ENCODE assay signal across 15 cellular contexts in the genomic region with DNA sequence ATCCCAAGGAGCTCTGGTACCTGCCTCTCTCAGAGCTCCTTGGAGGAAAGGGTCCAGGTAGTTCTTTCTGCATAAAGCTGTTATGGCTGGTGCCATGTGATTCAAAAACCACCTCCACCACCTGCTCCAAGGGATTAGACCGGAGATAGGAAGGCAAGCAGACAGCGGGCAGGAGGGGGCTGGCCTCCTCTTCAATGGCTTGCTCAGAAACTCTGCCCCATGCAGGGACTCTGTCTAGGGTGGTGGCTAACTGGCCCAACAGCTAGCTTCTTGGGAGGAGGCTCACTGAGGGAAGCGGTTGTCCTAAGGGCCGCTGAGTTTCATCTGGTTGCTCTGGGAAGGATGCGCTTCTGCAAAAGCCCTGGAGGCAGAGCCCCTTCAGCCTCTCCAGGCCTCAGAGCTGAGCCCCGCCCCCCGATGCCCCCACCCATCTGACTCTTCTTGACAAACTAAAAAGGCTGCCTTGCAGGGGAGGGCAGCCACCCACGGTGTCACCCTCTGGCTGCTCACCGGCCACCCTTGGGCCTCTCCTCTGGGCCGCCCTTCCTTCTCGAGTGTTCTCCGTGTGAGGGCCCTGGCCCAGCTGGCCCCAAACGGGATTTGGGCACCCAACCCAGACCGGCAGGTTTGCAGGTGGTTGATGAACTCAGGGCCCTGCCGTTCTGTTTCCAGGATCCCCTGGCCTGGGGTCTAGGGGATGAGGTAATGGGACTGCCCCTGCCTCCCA.
"Had no signal": no experiment of that assay in that cellular context is flagged by ENCODE, and none has a peak within 500 bp of the region (broad histone marks: within the 10 kb centered on the region; RNA-seq: fewer than 3 reads in every experiment).

No MANE protein-coding gene starts in this region.

- H3K27me3 ChIP-seq: ascending aorta, right atrium auricular region had no signal

- ATAC-seq: activated CD8-positive, alpha-beta T cell treated with anti-CD3 and anti-CD28 coated beads, Interleukin-2, amount 10 ng/mL, durations not matched to agents 7 days and 5 days; esophagus mucosa; left lobe of liver; naive thymus-derived CD8-positive, alpha-beta T cell had no signal

- H3K27ac ChIP-seq: ascending aorta, right atrium auricular region, skin epidermis had no signal

- H3K4me1 ChIP-seq: ascending aorta had no signal

- H3K36me3 ChIP-seq: ascending aorta, right atrium auricular region had no signal

- H3K4me3 ChIP-seq: ascending aorta, right atrium auricular region, skin epidermis had no signal

- H3K9me3 ChIP-seq: ascending aorta, right atrium auricular region had no signal

- DNase-seq: activated B cell treated with CpG ODN at 0.5 μM for 24 hours; activated CD4-positive, alpha-beta T cell treated with anti-CD3 and anti-CD28 coated beads for 48 hours; activated CD8-positive, alpha-beta T cell treated with anti-CD3 and anti-CD28 coated beads, Interleukin-2, amount 10 ng/mL, durations not matched to agents 7 days and 5 days; activated naive CD4-positive, alpha-beta T cell treated with anti-CD3 and anti-CD28 coated beads, Interleukin-2, amount 10 ng/mL, durations not matched to agents 7 days and 5 days; hippocampal formation; naive thymus-derived CD8-positive, alpha-beta T cell; stimulated activated CD4-positive, alpha-beta T cell treated with anti-CD3 and anti-CD28 coated beads, Interleukin-15, amount 100 ng/mL, for 24 hours; stimulated activated CD4-positive, alpha-beta T cell treated with anti-CD3 and anti-CD28 coated beads, Interleukin-4, amount 100 ng/mL, for 1 hour; stimulated activated naive CD4-positive, alpha-beta T cell; trophoblast cell had no signal
